10 cellular contexts compared by ENCODE assay signal in the genomic region with DNA sequence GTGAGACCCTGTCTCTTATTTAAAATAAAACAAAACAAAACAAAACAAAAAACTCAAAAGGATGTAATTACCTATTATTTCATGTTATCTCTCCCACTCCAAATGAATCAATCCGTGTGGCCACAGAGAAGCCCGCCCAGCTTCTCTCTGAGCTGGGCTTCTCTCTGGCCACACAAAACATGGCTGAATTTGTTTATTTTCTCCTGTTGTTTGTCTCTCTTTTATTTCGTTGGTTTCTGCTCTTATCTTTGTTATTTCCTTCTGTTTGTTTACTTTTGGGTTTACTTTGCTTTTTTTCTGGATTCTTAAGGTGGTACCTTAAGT. TPM values are rescaled to one million over a fixed set of nuclear protein-coding genes. Genes with fewer than 3 reads are reported as not detected.
DNase-seq lines count a peak whose midpoint lies in the region; ATAC-seq and TF ChIP-seq lines count a peak whose summit lies in the region.
"Had no signal": no experiment of that assay in that cellular context is flagged by ENCODE, and none has a peak within 500 bp of the region (broad histone marks: within the 10 kb centered on the region; RNA-seq: fewer than 3 reads in every experiment).

No MANE protein-coding gene starts in this region.

- POLR2A ChIA-PET in activated CD4-positive, alpha-beta memory T cell treated with anti-CD3 and anti-CD28 coated beads, Interleukin-2, amount 10 ng/mL, durations not matched to agents 7 days and 5 days (lab: Charles Lee) = interaction anchor here (0.7 to 17.0 kb wide), 16 partner anchors 8 to 364 kb away, joined by 3 to 467 read pairs (median 6); a partner anchor contains a TSS

- H3K27ac Mint-ChIP-seq in stimulated activated naive CD8-positive, alpha-beta T cell treated with anti-CD3 and anti-CD28 coated beads, Interleukin-15, Interleukin-2, amounts not matched to agents 100 ng/mL and 50 ng/mL, for 24 hours = peak overlapping the region; percentile 94
- peak overlapping the region; percentile 87 for H3K27ac Mint-ChIP-seq in activated CD4-positive, alpha-beta memory T cell treated with anti-CD3 and anti-CD28 coated beads, Interleukin-2, amount 10 ng/mL, durations not matched to agents 7 days and 5 days
- peak overlapping the region; percentile 63 to 88 (median 74) for H3K27ac Mint-ChIP-seq in immature natural killer cell

- no peak for ATAC-seq in stimulated activated naive CD8-positive, alpha-beta T cell treated with anti-CD3 and anti-CD28 coated beads, Interleukin-15, Interleukin-2, amounts not matched to agents 100 U/mL and 50 U/mL, for 24 hours
- ATAC-seq in GM21723 (IDR thresholded peaks at IDR 0.05; ENCODE audit: unreplicated experiment) = no peak

- H3K9me3 ChIP-seq in Peyer's patch = no peaks in the 10 kb centered on the region

- no peaks in the 10 kb centered on the region for H3K27me3 Mint-ChIP-seq in stimulated activated naive CD8-positive, alpha-beta T cell treated with anti-CD3 and anti-CD28 coated beads, Interleukin-15, Interleukin-2, amounts not matched to agents 100 ng/mL and 50 ng/mL, for 24 hours
- no peaks in the 10 kb centered on the region for H3K27me3 Mint-ChIP-seq in activated CD4-positive, alpha-beta memory T cell treated with anti-CD3 and anti-CD28 coated beads, Interleukin-2, amount 10 ng/mL, durations not matched to agents 7 days and 5 days
- peaks cover 9 to 25% (median 10%) of the 10 kb centered on the region in 3 donors for H3K27me3 Mint-ChIP-seq in immature natural killer cell (ENCODE audit: low read depth in 3 of 3)

- H3K36me3 Mint-ChIP-seq in stimulated activated naive CD8-positive, alpha-beta T cell treated with anti-CD3 and anti-CD28 coated beads, Interleukin-15, Interleukin-2, amounts not matched to agents 100 ng/mL and 50 ng/mL, for 24 hours (ENCODE audit: low read depth) = no peaks in the 10 kb centered on the region
- peaks cover 6% of the 10 kb centered on the region for H3K36me3 Mint-ChIP-seq in activated CD4-positive, alpha-beta memory T cell treated with anti-CD3 and anti-CD28 coated beads, Interleukin-2, amount 10 ng/mL, durations not matched to agents 7 days and 5 days (ENCODE audit: low read depth)
- peaks cover 0 to 4% (median 0%) of the 10 kb centered on the region in 3 donors for H3K36me3 Mint-ChIP-seq in immature natural killer cell

- H3K27me3 ChIP-seq in Peyer's patch = peaks cover 0 to 7% of the 10 kb centered on the region in 2 donors

- H3K4me1 Mint-ChIP-seq in stimulated activated naive CD8-positive, alpha-beta T cell treated with anti-CD3 and anti-CD28 coated beads, Interleukin-15, Interleukin-2, amounts not matched to agents 100 ng/mL and 50 ng/mL, for 24 hours (ENCODE audit: low read depth) = peaks cover 53% of the 10 kb centered on the region
- H3K4me1 Mint-ChIP-seq in activated CD4-positive, alpha-beta memory T cell treated with anti-CD3 and anti-CD28 coated beads, Interleukin-2, amount 10 ng/mL, durations not matched to agents 7 days and 5 days = peaks cover 51% of the 10 kb centered on the region
- H3K4me1 Mint-ChIP-seq in immature natural killer cell = peaks cover 34 to 41% of the 10 kb centered on the region in 2 donors

- peak overlapping the region; percentile 93 for H3K4me3 Mint-ChIP-seq in stimulated activated naive CD8-positive, alpha-beta T cell treated with anti-CD3 and anti-CD28 coated beads, Interleukin-15, Interleukin-2, amounts not matched to agents 100 ng/mL and 50 ng/mL, for 24 hours
- peak overlapping the region; percentile 91 for H3K4me3 Mint-ChIP-seq in activated CD4-positive, alpha-beta memory T cell treated with anti-CD3 and anti-CD28 coated beads, Interleukin-2, amount 10 ng/mL, durations not matched to agents 7 days and 5 days
- H3K4me3 Mint-ChIP-seq in immature natural killer cell = peak overlapping the region; percentile 92 to 98 (median 96)

- H3K4me3 ChIP-seq in Peyer's patch = peak overlapping the region in 2 of 4 donors; percentile 71 to 90
- H3K4me3 ChIP-seq: lung had no signal

- H3K9me3 Mint-ChIP-seq in stimulated activated naive CD8-positive, alpha-beta T cell treated with anti-CD3 and anti-CD28 coated beads, Interleukin-15, Interleukin-2, amounts not matched to agents 100 ng/mL and 50 ng/mL, for 24 hours = no peaks in the 10 kb centered on the region
- no peaks in the 10 kb centered on the region for H3K9me3 Mint-ChIP-seq in activated CD4-positive, alpha-beta memory T cell treated with anti-CD3 and anti-CD28 coated beads, Interleukin-2, amount 10 ng/mL, durations not matched to agents 7 days and 5 days
- no peaks in the 10 kb centered on the region for H3K9me3 Mint-ChIP-seq in immature natural killer cell

- no peak for TF ChIP-seq POLR2A in Peyer's patch (IDR thresholded peaks at IDR 0.05)

- no peak for DNase-seq in stimulated activated naive CD8-positive, alpha-beta T cell treated with anti-CD3 and anti-CD28 coated beads, Interleukin-15, Interleukin-2, amounts not matched to agents 100 U/mL and 50 U/mL, for 24 hours
- DNase-seq in activated CD4-positive, alpha-beta memory T cell treated with anti-CD3 and anti-CD28 coated beads, Interleukin-2, amount 10 ng/mL, durations not matched to agents 7 days and 5 days = no peak
- DNase-seq in immature natural killer cell (no peak), kidney tubule cell (ENCODE audit: low spot score) (no peak), Peyer's patch (no peak), NCI-H1436 treated with DMSO at 0.1 percent for 48 hours (lab: John Stamatoyannopoulos, UW) (no peak)

- no peaks in the 10 kb centered on the region for H3K36me3 ChIP-seq in Peyer's patch

- CTCF ChIA-PET in activated CD4-positive, alpha-beta memory T cell treated with anti-CD3 and anti-CD28 coated beads, Interleukin-2, amount 10 ng/mL, durations not matched to agents 7 days and 5 days (lab: Charles Lee) = interaction anchor here (0.7 to 5.7 kb wide), 27 partner anchors 8 to 391 kb away, joined by 3 to 98 read pairs (median 5); no protein-coding TSS in a partner anchor

- peaks cover 0 to 11% (median 0%) of the 10 kb centered on the region in 4 donors for H3K4me1 ChIP-seq in Peyer's patch

- H3K27ac ChIP-seq in Peyer's patch = peak overlapping the region in 1 of 4 donors; percentile 72
- H3K27ac ChIP-seq: epithelial cell of prostate had no signal

- TF ChIP-seq CTCF in Peyer's patch (IDR thresholded peaks at IDR 0.05) = no peak

RNA-seq across cellular contexts. Expression of a gene that starts 1.5 kb away (rescaled TPM):
- total RNA-seq in activated CD4-positive, alpha-beta memory T cell treated with anti-CD3 and anti-CD28 coated beads, Interleukin-2, amount 10 ng/mL, durations not matched to agents 7 days and 5 days = 10 to 100 TPM; 35.9 to 38.3 TPM
- polyA plus RNA-seq in immature natural killer cell = 1 to 10 TPM in 1 of 3 donors, under 1 TPM in 1, not detected in 1; 0.66 to 3.0 TPM
- total RNA-seq in Peyer's patch = 10 to 100 TPM; 32.2 to 85.4 (median 55.0) TPM

RNA-seq across cellular contexts. Expression of a gene that starts 23.1 kb away (rescaled TPM):
- 1,000 to 10,000 TPM; 5,686 to 5,768 TPM for total RNA-seq in activated CD4-positive, alpha-beta memory T cell treated with anti-CD3 and anti-CD28 coated beads, Interleukin-2, amount 10 ng/mL, durations not matched to agents 7 days and 5 days
- 1,000 to 10,000 TPM; 4,386 to 7,531 (median 5,397) TPM for polyA plus RNA-seq in immature natural killer cell
- 1,000 to 10,000 TPM; 3,771 to 5,073 (median 4,495) TPM for total RNA-seq in Peyer's patch
